In the genomic region with DNA sequence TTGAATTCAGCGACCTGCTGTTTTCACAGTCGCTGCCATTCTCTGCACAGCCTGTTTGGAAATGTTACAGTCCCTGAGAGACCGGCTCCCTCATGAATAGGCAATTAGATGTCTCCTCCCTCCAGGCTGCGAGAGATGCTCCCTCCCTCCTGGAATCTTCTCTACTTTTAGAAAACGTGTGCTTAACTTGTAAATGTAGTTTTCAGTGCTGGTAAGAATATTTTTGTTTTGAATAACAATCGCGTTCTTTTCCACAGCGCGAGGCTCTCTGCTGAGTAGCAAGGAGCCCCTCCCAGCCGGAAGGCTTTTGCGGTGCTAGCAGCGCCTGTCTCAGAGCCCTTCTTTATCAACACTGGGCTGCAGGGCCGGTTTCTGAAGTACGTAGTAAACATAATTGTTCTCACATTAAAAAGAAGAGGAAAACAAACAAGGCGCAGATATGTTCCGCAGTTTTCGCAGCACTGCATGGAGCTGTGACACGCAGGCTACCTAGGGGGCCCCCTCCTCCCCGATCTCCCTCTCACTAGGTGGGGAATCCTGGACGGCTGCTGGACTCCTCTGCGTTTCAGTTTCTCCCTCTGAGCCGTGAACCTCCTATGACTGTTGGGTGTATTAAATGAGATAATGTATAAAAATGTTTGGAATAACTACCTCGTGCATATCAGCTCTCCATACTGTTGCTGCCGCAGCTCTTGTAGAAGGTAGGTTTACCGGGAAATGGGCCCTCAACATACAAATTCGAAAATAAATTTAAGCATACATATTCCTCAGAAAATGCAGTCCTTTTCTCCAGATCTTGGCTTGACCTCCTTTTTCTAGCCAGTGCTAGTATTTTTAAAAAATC, we compare ENCODE assay signal across 8 cellular contexts.
A peak's percentile ranks its signal among the peaks of the same experiment; 100 is the strongest.
DNase-seq lines count a peak whose midpoint lies in the region; ATAC-seq and TF ChIP-seq lines count a peak whose summit lies in the region.

No MANE protein-coding gene starts in this region.

- H3K4me3 Mint-ChIP-seq in nephron progenitor cell = no peak overlapping the region

- H3K9me3 ChIP-seq in endocrine pancreas (ENCODE audit: control insufficient read depth, low read length) = no peaks in the 10 kb centered on the region
- H3K9me3 ChIP-seq in uterus = no peaks in the 10 kb centered on the region

- H3K27me3 ChIP-seq in endocrine pancreas (ENCODE audit: control insufficient read depth, insufficient read depth, low read length) = no peaks in the 10 kb centered on the region
- no peaks in the 10 kb centered on the region for H3K27me3 ChIP-seq in uterus

- H3K9me3 Mint-ChIP-seq in nephron progenitor cell = peaks cover 5% of the 10 kb centered on the region

- no peak overlapping the region for H3K27ac ChIP-seq in uterus

- TF ChIP-seq CTCF in nephron progenitor cell (IDR thresholded peaks at IDR 0.05) (no peak), uterus (IDR thresholded peaks at IDR 0.05) (no peak)

- H3K36me3 ChIP-seq in endocrine pancreas (ENCODE audit: control insufficient read depth, insufficient read depth, low read length) (no peaks in the 10 kb centered on the region), uterus (no peaks in the 10 kb centered on the region)

- DNase-seq in COLO829 (ENCODE audit: low spot score) (peak; percentile 2), NCI-H748 treated with DMSO at 0.1 percent for 48 hours (lab: John Stamatoyannopoulos, UW) (peak; percentile 74), nephron progenitor cell (peak; percentile 29), uterus (no peak), HPDE6-E6E7 (ENCODE audit: extremely low spot score) (no peak)

- H3K4me3 ChIP-seq in endocrine pancreas (ENCODE audit: control insufficient read depth, insufficient read depth, low read length) = peak overlapping the region; percentile 59
- peak overlapping the region in 1 of 2 donors; percentile 26 for H3K4me3 ChIP-seq in uterus

- ATAC-seq in GM21390 (IDR thresholded peaks at IDR 0.05; ENCODE audit: unreplicated experiment) (peak; percentile 75), GM21576 (IDR thresholded peaks at IDR 0.05; ENCODE audit: unreplicated experiment) (no peak)

- peak overlapping the region; percentile 15 for H3K9ac ChIP-seq in endocrine pancreas (ENCODE audit: control insufficient read depth, insufficient read depth, low read length)

- H3K36me3 Mint-ChIP-seq in nephron progenitor cell (ENCODE audit: low read depth) = no peaks in the 10 kb centered on the region

- no peak overlapping the region for H3K27ac Mint-ChIP-seq in nephron progenitor cell

- intact Hi-C loops in uterus (cut with DNase I; ENCODE audit: low total_unique reads) = no loop called here

- H3K4me1 Mint-ChIP-seq in nephron progenitor cell = no peaks in the 10 kb centered on the region

- TF ChIP-seq POLR2A in uterus (IDR thresholded peaks at IDR 0.05) = no peak

- H3K27me3 Mint-ChIP-seq in nephron progenitor cell (ENCODE audit: low read depth, poor library complexity) = peaks cover 3% of the 10 kb centered on the region

- H3K4me1 ChIP-seq in endocrine pancreas (ENCODE audit: control insufficient read depth, insufficient read depth, low read length) (no peaks in the 10 kb centered on the region), uterus (no peaks in the 10 kb centered on the region)

Comparison
In these comparisons a context has a peak if more than half of its experiments do, and no peak if none do; other contexts are left out.
1. DNase-seq: peak in COLO829 (single experiment), NCI-H748 treated with DMSO at 0.1 percent for 48 hours (single experiment) and nephron progenitor cell (single experiment); none in uterus (0 of 2) and HPDE6-E6E7 (single experiment).